ENCODE assay signal across 1 cellular context in genomic region chr2:108288534-108289106, GRCh38.
A peak's percentile ranks its signal among the peaks of the same experiment; 100 is the strongest.
TF ChIP-seq lines count a peak whose summit lies in the region.

TSS of gene SULT1C2 (plus strand) at chr2:108288895. CDS start at chr2:108293668, 4,773 bp downstream.

TF ChIP-seq in HepG2, 621 proteins besides CTCF, POLR2A, EP300 and RAD21 (continued from another document and continues in another):
- TF ChIP-seq ZNF646 (CRISPR knock-in tag; IDR thresholded peaks at IDR 0.05) (no peak), ZNF280B (CRISPR knock-in tag; IDR thresholded peaks at IDR 0.05; ENCODE audit: borderline replicate concordance) (peak; percentile 43; the same call in 1 of the 2 replicates), ZBTB40 (IDR thresholded peaks at IDR 0.05) (no peak), ZBTB40 (CRISPR knock-in tag; IDR thresholded peaks at IDR 0.05) (peak; percentile 64; the same call in 1 of the 2 replicates), ZNF652 (CRISPR knock-in tag; IDR thresholded peaks at IDR 0.05; ENCODE audit: borderline replicate concordance, low read depth) (no peak; the same call in 1 of the 2 replicates), ZNF513 (CRISPR knock-in tag; conservative IDR thresholded peaks at IDR 0.05) (no peak), SIX4 (CRISPR knock-in tag; IDR thresholded peaks at IDR 0.05) (peak; percentile 86; the same call in 1 of the 2 replicates), ZNF446 (CRISPR knock-in tag; IDR thresholded peaks at IDR 0.05) (no peak), TMF1 (CRISPR knock-in tag; IDR thresholded peaks at IDR 0.05; ENCODE audit: low read depth) (no peak), ZNF660 (CRISPR knock-in tag; IDR thresholded peaks at IDR 0.05; ENCODE audit: borderline replicate concordance, low read depth) (no peak), BCL3 (CRISPR knock-in tag; IDR thresholded peaks at IDR 0.05) (no peak), GATAD2A (CRISPR knock-in tag; IDR thresholded peaks at IDR 0.05) (peak; percentile 32; the same call in 1 of the 2 replicates), NRL (CRISPR knock-in tag; IDR thresholded peaks at IDR 0.05; ENCODE audit: borderline replicate concordance) (no peak), FOXM1 (CRISPR knock-in tag; IDR thresholded peaks at IDR 0.05) (no peak), SP5 (CRISPR knock-in tag; IDR thresholded peaks at IDR 0.05; ENCODE audit: borderline replicate concordance, low read depth) (peak; percentile 67; the same call in 1 of the 2 replicates), SMYD3 (CRISPR knock-in tag; IDR thresholded peaks at IDR 0.05) (no peak), ZNF205 (CRISPR knock-in tag; IDR thresholded peaks at IDR 0.05) (peak; percentile 58; the same call in 1 of the 2 replicates), HMG20B (CRISPR knock-in tag; conservative IDR thresholded peaks at IDR 0.05) (0 out of 2 replicates have a peak, but pooled peaks have one; percentile 50), NONO (IDR thresholded peaks at IDR 0.05) (no peak), NONO (CRISPR knock-in tag; conservative IDR thresholded peaks at IDR 0.05) (no peak; the same call in none of the 2 replicates), ZNF281 (CRISPR knock-in tag; IDR thresholded peaks at IDR 0.05; ENCODE audit: borderline replicate concordance) (peak; percentile 13; the same call in 1 of the 2 replicates), ZBTB20 (CRISPR knock-in tag; IDR thresholded peaks at IDR 0.05; ENCODE audit: borderline replicate concordance, low read depth) (no peak), ZNF691 (CRISPR knock-in tag; IDR thresholded peaks at IDR 0.05; ENCODE audit: borderline replicate concordance, low read depth) (0 out of 2 replicates have a peak, but pooled peaks have one; percentile 37), BRCA1 (CRISPR knock-in tag; IDR thresholded peaks at IDR 0.05) (no peak), ATF6 (CRISPR knock-in tag; conservative IDR thresholded peaks at IDR 0.05) (no peak)
